In the genomic region with DNA sequence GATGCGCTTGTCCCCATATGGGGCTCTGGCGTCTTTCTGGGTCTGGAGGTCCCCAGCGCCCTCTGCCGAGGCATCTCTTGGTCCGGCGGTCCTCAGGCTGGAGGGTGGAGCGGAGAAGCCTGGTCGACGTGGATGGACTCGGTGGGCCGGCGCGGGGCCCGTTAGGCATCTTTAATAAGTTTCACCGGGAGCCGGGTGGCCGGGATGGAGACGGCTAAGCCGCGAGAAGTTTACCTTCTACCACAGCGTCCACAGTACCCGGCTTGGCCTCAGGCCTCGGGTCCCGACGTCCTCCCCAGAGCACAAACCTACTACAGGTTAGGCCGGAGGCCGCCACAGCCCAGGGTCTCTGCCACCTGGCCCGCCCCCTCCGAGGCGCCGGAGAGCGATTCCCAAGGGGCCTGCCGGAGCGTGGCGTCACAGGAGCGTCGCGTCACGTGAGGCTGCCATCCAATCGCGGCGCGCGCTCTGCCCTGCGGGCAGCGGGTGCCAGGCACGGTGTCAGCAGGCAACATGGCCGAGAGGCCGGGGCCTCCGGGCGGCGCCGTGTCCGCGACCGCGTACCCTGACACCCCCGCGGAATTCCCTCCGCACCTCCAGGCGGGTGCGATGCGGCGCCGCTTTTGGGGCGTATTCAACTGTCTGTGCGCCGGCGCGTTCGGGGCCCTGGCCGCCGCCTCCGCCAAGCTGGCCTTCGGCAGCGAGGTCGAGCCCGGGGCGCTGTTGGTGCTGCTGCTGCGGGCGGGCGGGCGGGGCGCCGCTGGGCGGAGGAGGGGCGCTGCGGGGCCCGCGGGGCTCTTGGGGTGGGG, we compare ENCODE assay signal across 8 cellular contexts. TPM values are rescaled to one million over a fixed set of nuclear protein-coding genes. Genes with fewer than 3 reads are reported as not detected.
DNase-seq lines count a peak whose midpoint lies in the region; ATAC-seq and TF ChIP-seq lines count a peak whose summit lies in the region.

Gene TMEM42, plus strand, starts transcription at position 501 of the 809 bp plus-strand sequence. Its CDS starts 13 bp downstream, at position 514.

- H3K4me1 ChIP-seq in OCI-LY7 (ENCODE audit: insufficient read depth, low read length, poor library complexity, severe bottlenecking) (peaks cover 13% of the 10 kb centered on the region), mucosa of rectum (ENCODE audit: control insufficient read depth in 2 of 2, insufficient read depth in 2 of 2, low read length in 2 of 2) (peaks cover 7 to 10% of the 10 kb centered on the region in 2 donors)

- H3K9me3 ChIP-seq in OCI-LY7 (ENCODE audit: low read length) (no peaks in the 10 kb centered on the region), mucosa of rectum (ENCODE audit: control insufficient read depth in 2 of 2, low read length in 2 of 2) (no peaks in the 10 kb centered on the region)

- CTCF ChIA-PET in OCI-LY7 (lab: Charles Lee; ENCODE audit: unreplicated experiment): no interaction called here

- TF ChIP-seq CTCF in OCI-LY7 (conservative IDR thresholded peaks at IDR 0.05; ENCODE audit: low read length): no peak

- no TSS peak for BruUV-seq in OCI-LY7 (replicated peaks; lab: Mats Ljungman, UMichigan)

- H3K36me3 ChIP-seq in OCI-LY7 (ENCODE audit: insufficient read depth, low read length) (peaks cover 25% of the 10 kb centered on the region), mucosa of rectum (ENCODE audit: control insufficient read depth in 2 of 2, insufficient read depth in 2 of 2, low read length in 2 of 2) (peaks cover 0 to 4% of the 10 kb centered on the region in 2 donors)

- peaks cover 44% of the 10 kb centered on the region for H3K4me1 Mint-ChIP-seq in activated T-cell treated with anti-CD3 and anti-CD28 coated beads, Interleukin-2, amount 50 U/mL, for 24 hours (ENCODE audit: low read depth)

- POLR2A ChIA-PET in OCI-LY7 (lab: Charles Lee): no interaction called here

- in situ Hi-C loops in Caki2 (cut with HindIII; ENCODE audit: low pct_unique_long_range_greater_than_20kb, low sequenced_read_pairs): no loop called here

- no peaks in the 10 kb centered on the region for H3K27me3 ChIP-seq in mucosa of rectum (ENCODE audit: control insufficient read depth in 2 of 2, insufficient read depth in 2 of 2, low read length in 2 of 2)

- peaks cover 33% of the 10 kb centered on the region for H3K36me3 Mint-ChIP-seq in activated T-cell treated with anti-CD3 and anti-CD28 coated beads, Interleukin-2, amount 50 U/mL, for 24 hours (ENCODE audit: low read depth)

- H3K9ac ChIP-seq in mucosa of rectum (ENCODE audit: low read depth in 1 of 2, low read length in 2 of 2): peak within 1 kb of the TSS; percentile 77 to 85

- no peaks in the 10 kb centered on the region for H3K79me2 ChIP-seq in OCI-LY7 (ENCODE audit: insufficient read depth, low read depth, low read length)

- no peaks in the 10 kb centered on the region for H4K20me1 ChIP-seq in OCI-LY7 (ENCODE audit: insufficient read depth, low read length)

- no peaks in the 10 kb centered on the region for H3K27me3 Mint-ChIP-seq in activated T-cell treated with anti-CD3 and anti-CD28 coated beads, Interleukin-2, amount 50 U/mL, for 24 hours

- peak; percentile 95 for ATAC-seq in GM19467 (IDR thresholded peaks at IDR 0.05; ENCODE audit: unreplicated experiment)

- TF ChIP-seq POLR2A in erythroblast (IDR thresholded peaks at IDR 0.05; ENCODE audit: low read length): peak; percentile 84

- H3K27ac Mint-ChIP-seq in activated T-cell treated with anti-CD3 and anti-CD28 coated beads, Interleukin-2, amount 50 U/mL, for 24 hours: peak within 1 kb of the TSS; percentile 89

- H2AFZ ChIP-seq in OCI-LY7 (ENCODE audit: low read length): peak within 1 kb of the TSS; percentile 89

- peak; percentile 88 for DNase-seq in Caki2 (ENCODE audit: low read depth)
- peak; percentile 49 for DNase-seq in HS-5 (ENCODE audit: low read depth)
- peak; percentile 93 for DNase-seq in OCI-LY7 (ENCODE audit: low spot score)
- peak; percentile 93 for DNase-seq in activated T-cell treated with anti-CD3 and anti-CD28 coated beads, Interleukin-2, amount 50 U/mL, for 24 hours
- peak; percentile 90 to 92 for DNase-seq in erythroblast (lab: John Stamatoyannopoulos, UW)
- DNase-seq in stimulated activated CD8-positive, alpha-beta memory T cell treated with anti-CD3 and anti-CD28 coated beads, Interleukin-4, amount 100 ng/mL, for 48 hours: peak; percentile 89

- no peak within 1 kb of the TSS for H3K27ac ChIP-seq in OCI-LY7 (ENCODE audit: low read depth, low read length, poor library complexity, severe bottlenecking)
- peak within 1 kb of the TSS; percentile 82 to 87 for H3K27ac ChIP-seq in mucosa of rectum (ENCODE audit: low read depth in 2 of 2, low read length in 2 of 2)

- intact Hi-C loops in OCI-LY7 (cut with micrococcal nuclease; ENCODE audit: unreplicated experiment): loop anchor here (1.0 kb wide), 1 partner anchor 100 kb away; the partner anchor contains the start of genes KIAA1143 and KIF15

- H3K4me3 ChIP-seq in OCI-LY7 (ENCODE audit: low read depth, low read length, poor library complexity, severe bottlenecking): peak within 1 kb of the TSS; percentile 78
- H3K4me3 ChIP-seq in mucosa of rectum (ENCODE audit: low read length in 2 of 2): peak within 1 kb of the TSS; percentile 83 to 90

- no peaks in the 10 kb centered on the region for H3K9me2 ChIP-seq in OCI-LY7 (ENCODE audit: insufficient read depth, low read length)

- no peaks in the 10 kb centered on the region for H3K9me3 Mint-ChIP-seq in activated T-cell treated with anti-CD3 and anti-CD28 coated beads, Interleukin-2, amount 50 U/mL, for 24 hours

- H3K4me2 ChIP-seq in OCI-LY7 (ENCODE audit: low read length): peak within 1 kb of the TSS; percentile 90

- H3K4me3 Mint-ChIP-seq in activated T-cell treated with anti-CD3 and anti-CD28 coated beads, Interleukin-2, amount 50 U/mL, for 24 hours: peak within 1 kb of the TSS; percentile 82

RNA-seq across cellular contexts. Expression of gene TMEM42, which starts in this region (rescaled TPM):
- 8.9 and 18.6 TPM in 2 replicates for total RNA-seq in Caki2 (2014; rRNA removed; shearing (Covaris generic); ENCODE audit: low replicate concordance)
- total RNA-seq in OCI-LY7 (2014; rRNA removed; shearing (Covaris generic)): 21.2 and 24.6 TPM in 2 replicates
- total RNA-seq in OCI-LY7 (2022): 19.3 and 21.1 TPM in 2 replicates
